In the genomic region with DNA sequence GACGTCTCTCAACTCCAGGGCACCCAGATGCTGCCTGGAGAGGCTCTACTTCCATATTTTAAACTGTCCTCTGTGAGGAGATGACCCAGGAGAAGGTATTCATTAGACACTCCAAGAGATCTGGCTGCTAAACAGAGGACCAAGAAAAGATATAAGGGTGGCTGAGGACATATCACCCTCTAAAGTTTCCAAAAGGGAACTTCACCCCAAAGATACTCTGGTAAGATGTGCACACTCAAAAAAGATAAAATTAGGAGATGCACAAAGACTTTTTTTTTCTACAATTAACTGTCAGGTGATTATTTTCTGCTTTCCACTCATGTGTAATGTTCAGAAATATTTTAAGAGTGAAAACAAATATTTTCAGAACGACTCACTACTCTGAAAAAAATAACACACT, we compare ENCODE assay signal across 1 cellular context.
TF ChIP-seq lines count a peak whose summit lies in the region.

No MANE protein-coding gene starts in this region.

TF ChIP-seq in HepG2, 621 proteins besides CTCF, POLR2A, EP300 and RAD21:
- TF ChIP-seq CHD4 (IDR thresholded peaks at IDR 0.05; ENCODE audit: borderline replicate concordance, low read length) (no peak), CEBPZ (IDR thresholded peaks at IDR 0.05; ENCODE audit: low read length) (no peak), RARA (CRISPR knock-in tag; IDR thresholded peaks at IDR 0.05) (no peak), IRF2 (CRISPR knock-in tag; IDR thresholded peaks at IDR 0.05) (no peak), MAFF (IDR thresholded peaks at IDR 0.05; ENCODE audit: low read depth, low read length) (no peak), HNRNPL (IDR thresholded peaks at IDR 0.05; ENCODE audit: low read depth, low read length) (no peak), NR2F1 (CRISPR knock-in tag; IDR thresholded peaks at IDR 0.05) (no peak), ZNF724P (CRISPR knock-in tag; IDR thresholded peaks at IDR 0.05; ENCODE audit: borderline replicate concordance) (no peak), TBP (CRISPR knock-in tag; IDR thresholded peaks at IDR 0.05) (no peak)
TF ChIP-seq in HepG2: peak in this region for 0.
